16 cellular contexts compared by ENCODE assay signal in genomic region chr13:46145950-46146349, GRCh38.
DNase-seq lines count a peak whose midpoint lies in the region; ATAC-seq and TF ChIP-seq lines count a peak whose summit lies in the region.
"Had no signal": no experiment of that assay in that cellular context is flagged by ENCODE, and none has a peak within 500 bp of the region (broad histone marks: within the 10 kb centered on the region; RNA-seq: fewer than 3 reads in every experiment).

No MANE protein-coding gene starts in this region.

- H3K27me3 Mint-ChIP-seq in activated naive CD4-positive, alpha-beta T cell treated with anti-CD3 and anti-CD28 coated beads, Interleukin-2, amount 50 U/mL, for 24 hours = no peaks in the 10 kb centered on the region
- H3K27me3 Mint-ChIP-seq in central memory CD8-positive, alpha-beta T cell = no peaks in the 10 kb centered on the region
- H3K27me3 Mint-ChIP-seq: CD8-positive, alpha-beta memory T cell had no signal

- peaks cover 36% of the 10 kb centered on the region for H3K36me3 Mint-ChIP-seq in activated naive CD4-positive, alpha-beta T cell treated with anti-CD3 and anti-CD28 coated beads, Interleukin-2, amount 50 U/mL, for 24 hours
- H3K36me3 Mint-ChIP-seq in central memory CD8-positive, alpha-beta T cell (ENCODE audit: insufficient read depth) = peaks cover 86% of the 10 kb centered on the region

- no peak overlapping the region for H3K4me3 Mint-ChIP-seq in activated naive CD4-positive, alpha-beta T cell treated with anti-CD3 and anti-CD28 coated beads, Interleukin-2, amount 50 U/mL, for 24 hours
- H3K4me3 Mint-ChIP-seq in central memory CD8-positive, alpha-beta T cell = no peak overlapping the region
- H3K4me3 Mint-ChIP-seq: CD8-positive, alpha-beta memory T cell had no signal

- peaks cover 57% of the 10 kb centered on the region for H3K4me1 Mint-ChIP-seq in activated naive CD4-positive, alpha-beta T cell treated with anti-CD3 and anti-CD28 coated beads, Interleukin-2, amount 50 U/mL, for 24 hours
- H3K4me1 Mint-ChIP-seq in central memory CD8-positive, alpha-beta T cell = peaks cover 33% of the 10 kb centered on the region

- H3K27ac Mint-ChIP-seq in activated naive CD4-positive, alpha-beta T cell treated with anti-CD3 and anti-CD28 coated beads, Interleukin-2, amount 50 U/mL, for 24 hours = peak overlapping the region; percentile 72
- peak overlapping the region; percentile 29 for H3K27ac Mint-ChIP-seq in central memory CD8-positive, alpha-beta T cell (ENCODE audit: low read depth)

- peak; percentile 18 for TF ChIP-seq POLR2A in GM19193 (IDR thresholded peaks at IDR 0.05; ENCODE audit: extremely low read depth, insufficient read depth, insufficient read length)

- ATAC-seq in central memory CD8-positive, alpha-beta T cell (replicated peaks; ENCODE audit: extremely low read depth, poor library complexity, severe bottlenecking) = no peak
- no peak for ATAC-seq in HG03039 (IDR thresholded peaks at IDR 0.05; ENCODE audit: unreplicated experiment)
- ATAC-seq in HG02623 (IDR thresholded peaks at IDR 0.05; ENCODE audit: unreplicated experiment) = no peak
- ATAC-seq: A549, HCT116 had no signal

- no peaks in the 10 kb centered on the region for H3K9me3 Mint-ChIP-seq in activated naive CD4-positive, alpha-beta T cell treated with anti-CD3 and anti-CD28 coated beads, Interleukin-2, amount 50 U/mL, for 24 hours
- no peaks in the 10 kb centered on the region for H3K9me3 Mint-ChIP-seq in central memory CD8-positive, alpha-beta T cell
- H3K9me3 Mint-ChIP-seq: CD8-positive, alpha-beta memory T cell had no signal

- no peak for DNase-seq in activated naive CD4-positive, alpha-beta T cell treated with anti-CD3 and anti-CD28 coated beads, Interleukin-2, amount 50 U/mL, for 16 hours
- DNase-seq in central memory CD8-positive, alpha-beta T cell (ENCODE audit: low spot score in 2 of 2) = no peak
- DNase-seq in effector CD4-positive, alpha-beta T cell = no peak
- DNase-seq: BE2C; Caco-2; CD8-positive, alpha-beta memory T cell; DND-41; GDM1; IMR-90; KBM-7 had no signal
